ENCODE assay signal across 21 cellular contexts in the genomic region with DNA sequence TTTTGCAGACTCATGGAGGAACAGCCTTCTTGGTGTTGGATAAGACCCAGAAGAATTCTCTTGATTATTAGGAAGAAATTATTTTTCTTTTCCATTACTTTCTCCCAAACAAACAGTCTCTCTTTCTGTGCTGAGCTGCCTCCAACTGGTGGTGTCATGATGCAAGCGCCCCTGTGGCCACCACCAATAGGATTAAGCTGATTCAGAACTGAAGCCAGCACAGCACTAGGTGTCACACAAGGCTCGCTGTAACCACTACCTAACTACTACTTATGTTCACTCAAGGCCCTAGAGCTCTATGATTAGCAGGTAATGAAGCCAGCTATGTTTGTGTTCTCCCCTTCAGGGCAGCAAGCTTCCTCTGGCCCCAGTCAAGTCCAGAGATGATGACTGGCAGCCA.
"Had no signal": no experiment of that assay in that cellular context is flagged by ENCODE, and none has a peak within 500 bp of the region (broad histone marks: within the 10 kb centered on the region; RNA-seq: fewer than 3 reads in every experiment).

No MANE protein-coding gene starts in this region.

- H3K4me3 ChIP-seq: colonic mucosa, esophagus squamous epithelium, hepatocyte, left lung, lower lobe of right lung, mucosa of descending colon, pancreas, sigmoid colon, testis, tibial artery had no signal

- H3K27ac ChIP-seq: colonic mucosa, esophagus squamous epithelium, hepatocyte, left lung, lower lobe of right lung, neutrophil, pancreas, sigmoid colon, tibial artery had no signal

- DNase-seq: colonic mucosa; effector CD8-positive, alpha-beta T cell; esophagus squamous epithelium; foreskin melanocyte; left lung; lower lobe of right lung; mucosa of descending colon; naive B cell; pancreas; sigmoid colon; stimulated activated CD4-positive, alpha-beta T cell treated with anti-CD3 and anti-CD28 coated beads, Interleukin-4, amount 100 ng/mL, for 4 hours; stimulated activated naive CD8-positive, alpha-beta T cell treated with anti-CD3 and anti-CD28 coated beads, Interleukin-15, Interleukin-2, amounts not matched to agents 100 U/mL and 50 U/mL, for 24 hours; substantia nigra; testis; tibial artery had no signal

- H2AFZ ChIP-seq: hepatocyte had no signal

- H3K4me1 ChIP-seq: colonic mucosa, esophagus squamous epithelium, left lung, lower lobe of right lung, pancreas, sigmoid colon, testis had no signal

- H3K36me3 ChIP-seq: colonic mucosa, esophagus squamous epithelium, left lung, lower lobe of right lung, neutrophil, pancreas, sigmoid colon, tibial artery had no signal

- H3K4me2 ChIP-seq: hepatocyte had no signal

- ATAC-seq: left lung; lower lobe of right lung; mucosa of descending colon; natural killer cell treated with Interleukin-12 subunit alpha and Interleukin-12 subunit beta and Interleukin-15 and Interleukin-18, amount 100 ng/mL, for 72 hours; stimulated activated memory B cell treated with anti-CD40 and anti-IgM and Interleukin-4, amounts not matched to agents 10 μg/mL and 1 μg/mL and 100 μg/mL, for 72 hours; stimulated activated naive CD8-positive, alpha-beta T cell treated with anti-CD3 and anti-CD28 coated beads, Interleukin-15, Interleukin-2, amounts not matched to agents 100 U/mL and 50 U/mL, for 24 hours had no signal

- H3K27me3 ChIP-seq: colonic mucosa, esophagus squamous epithelium, hepatocyte, left lung, neutrophil, pancreas, sigmoid colon, testis, tibial artery had no signal

- H3K79me2 ChIP-seq: hepatocyte had no signal

- FAIRE-seq: endothelial cell of umbilical vein, kidney, pancreas had no signal

- H3K9me3 ChIP-seq: colonic mucosa, esophagus squamous epithelium, lower lobe of right lung, neutrophil, pancreas, sigmoid colon, testis, tibial artery had no signal
